In the genomic region with DNA sequence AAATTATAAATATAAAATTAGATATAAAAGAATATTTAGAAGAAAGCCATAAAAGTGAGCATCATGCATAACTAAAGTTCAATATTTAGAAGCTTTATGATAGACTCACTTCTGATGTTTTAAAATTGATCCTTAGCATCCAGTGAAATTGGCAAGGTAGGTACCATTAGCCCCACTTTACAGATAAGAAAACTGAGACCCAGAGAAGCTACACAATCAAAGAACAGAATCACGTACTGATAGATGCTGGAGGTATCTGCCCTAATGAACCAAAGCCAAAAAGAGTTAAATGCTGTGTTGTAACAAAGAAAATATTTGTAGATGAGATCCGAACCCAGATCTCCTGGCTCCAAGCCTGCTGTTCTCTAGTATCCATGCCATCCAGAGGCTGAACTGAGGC, we compare ENCODE assay signal across 35 cellular contexts.
"Had no signal": no experiment of that assay in that cellular context is flagged by ENCODE, and none has a peak within 500 bp of the region (broad histone marks: within the 10 kb centered on the region; RNA-seq: fewer than 3 reads in every experiment).

No MANE protein-coding gene starts in this region.

- H3K36me3 ChIP-seq: MG63 had no signal

- H3K4me3 ChIP-seq: MG63 had no signal

- H3K9me3 ChIP-seq: MG63 had no signal

- H3K27me3 ChIP-seq: MG63 had no signal

- DNase-seq: Karpas-422, Kasumi-1, MG63, MM.1S, MV-4-11, NCI-H1048, NCI-H1092, NCI-H1092 treated with DMSO at 0.1 percent for 48 hours, NCI-H1105, NCI-H1105 treated with DMSO at 0.1 percent for 48 hours, NCI-H1417, NCI-H1417 treated with DMSO at 0.1 percent for 48 hours, NCI-H1436, NCI-H1436 treated with DMSO at 0.1 percent for 48 hours, NCI-H146, NCI-H1694, NCI-H1694 treated with DMSO at 0.1 percent for 48 hours, NCI-H187, NCI-H187 treated with DMSO at 0.1 percent for 48 hours, NCI-H1930, NCI-H2029, NCI-H2029 treated with DMSO at 0.1 percent for 48 hours, NCI-H2081, NCI-H2081 treated with DMSO at 0.1 percent for 48 hours, NCI-H2107, NCI-H2171, NCI-H2171 treated with DMSO at 0.1 percent for 48 hours, NCI-H2227 treated with DMSO at 0.1 percent for 48 hours, NCI-H226, NCI-H345, NCI-H446, NCI-H446 treated with DMSO at 0.1 percent for 48 hours, NCI-H510A, NCI-H510A treated with DMSO at 0.1 percent for 48 hours, NCI-H524 treated with DMSO at 0.1 percent for 48 hours had no signal
